ENCODE assay signal across 19 cellular contexts in genomic region chr2:9954136-9954535, GRCh38. TPM values are rescaled to one million over a fixed set of nuclear protein-coding genes. Genes with fewer than 3 reads are reported as not detected.
DNase-seq lines count a peak whose midpoint lies in the region; ATAC-seq and TF ChIP-seq lines count a peak whose summit lies in the region.
"Had no signal": no experiment of that assay in that cellular context is flagged by ENCODE, and none has a peak within 500 bp of the region (broad histone marks: within the 10 kb centered on the region; RNA-seq: fewer than 3 reads in every experiment).

No MANE protein-coding gene starts in this region.

- intact Hi-C loops in right lobe of liver (cut with DNase I), result no loop called here

- peaks cover 43% of the 10 kb centered on the region for H3K4me1 ChIP-seq in Loucy (ENCODE audit: insufficient read depth, low read length, poor library complexity, severe bottlenecking)
- H3K4me1 ChIP-seq in esophagus (ENCODE audit: control insufficient read depth in 2 of 2, insufficient read depth in 2 of 2, low read length in 1 of 2), result peaks cover 0 to 3% of the 10 kb centered on the region in 2 donors
- peaks cover 0 to 12% (median 3%) of the 10 kb centered on the region in 4 donors for H3K4me1 ChIP-seq in right lobe of liver
- peaks cover 10% of the 10 kb centered on the region for H3K4me1 ChIP-seq in smooth muscle cell (ENCODE audit: low read depth)
- H3K4me1 ChIP-seq: BE2C had no signal

- H2AFZ ChIP-seq in Loucy (ENCODE audit: low read length) (no peak overlapping the region), smooth muscle cell (ENCODE audit: low read depth) (no peak overlapping the region)

- no peak overlapping the region for H3K9ac ChIP-seq in Loucy (ENCODE audit: low read depth, low read length, poor library complexity, severe bottlenecking)
- peak overlapping the region; percentile 8 for H3K9ac ChIP-seq in smooth muscle cell (ENCODE audit: low read depth)

- WGBS in esophagus, 2 donors, result 60 to 92% methylated on average over 3 of the region's 3 CpGs
- 51% methylated on average over 3 of the region's 3 CpGs for WGBS in right lobe of liver (ENCODE audit: insufficient coverage, low coverage, low lambda C conversion rate, missing lambda C conversion rate)
- WGBS in smooth muscle cell (ENCODE audit: low lambda C conversion rate), result 74% methylated on average over 3 of the region's 3 CpGs

- ATAC-seq in right lobe of liver, result no peak
- no peak for ATAC-seq in GM18858 (IDR thresholded peaks at IDR 0.05; ENCODE audit: unreplicated experiment)

- H3K4me2 ChIP-seq in Loucy (ENCODE audit: low read depth, low read length, poor library complexity, severe bottlenecking) (peak overlapping the region; percentile 64), smooth muscle cell (peak overlapping the region; percentile 91)

- no peak overlapping the region for H3K4me3 ChIP-seq in Loucy (ENCODE audit: low read length, poor library complexity, severe bottlenecking)
- H3K4me3 ChIP-seq in esophagus (ENCODE audit: low read depth in 1 of 2, low read length in 2 of 2), result peak overlapping the region; percentile 42 to 75
- no peak overlapping the region for H3K4me3 ChIP-seq in right lobe of liver
- H3K4me3 ChIP-seq in smooth muscle cell, result peak overlapping the region; percentile 85
- H3K4me3 ChIP-seq in H7 (ENCODE audit: insufficient read depth, low read depth, low read length), result no peak overlapping the region
- no peak overlapping the region for H3K4me3 ChIP-seq in foreskin fibroblast (ENCODE audit: low read depth in 1 of 2, low read length in 2 of 2)
- H3K4me3 ChIP-seq: SK-N-MC had no signal

- TF ChIP-seq CTCF in Loucy (conservative IDR thresholded peaks at IDR 0.05; ENCODE audit: low read length) (no peak), right lobe of liver (IDR thresholded peaks at IDR 0.05) (no peak), smooth muscle cell (IDR thresholded peaks at IDR 0.05; ENCODE audit: borderline replicate concordance, insufficient read depth, poor library complexity, severe bottlenecking) (no peak), foreskin fibroblast (IDR thresholded peaks at IDR 0.05; ENCODE audit: low read depth, low read length) (no peak)

- H3F3A ChIP-seq in Loucy (ENCODE audit: low read depth) (no peaks in the 10 kb centered on the region; the same call in 1 of the 2 replicates), smooth muscle cell (ENCODE audit: low read depth) (no peaks in the 10 kb centered on the region)

- no peaks in the 10 kb centered on the region for H3K9me2 ChIP-seq in Loucy (replicated peaks; ENCODE audit: low read depth, low read length)

- H3K79me2 ChIP-seq in Loucy (ENCODE audit: insufficient read depth, low read length) (peaks cover 13% of the 10 kb centered on the region), smooth muscle cell (ENCODE audit: low read depth) (peaks cover 4% of the 10 kb centered on the region)

- H3K36me3 ChIP-seq in Loucy (ENCODE audit: insufficient read depth, low read length) (no peaks in the 10 kb centered on the region), esophagus (ENCODE audit: control insufficient read depth in 2 of 2, insufficient read depth in 2 of 2, low read length in 1 of 2) (peaks cover 0 to 2% of the 10 kb centered on the region in 2 donors), right lobe of liver (no peaks in the 10 kb centered on the region), smooth muscle cell (ENCODE audit: low read depth) (no peaks in the 10 kb centered on the region), H7 (replicated peaks; ENCODE audit: control insufficient read depth, insufficient read depth, low read length) (no peaks in the 10 kb centered on the region)
- H3K36me3 ChIP-seq: BE2C had no signal

- no peak for TF ChIP-seq POLR2A in right lobe of liver (IDR thresholded peaks at IDR 0.05)

- H3K27me3 ChIP-seq in Loucy (ENCODE audit: insufficient read depth, low read length, poor library complexity, severe bottlenecking), result no peaks in the 10 kb centered on the region
- H3K27me3 ChIP-seq in esophagus (ENCODE audit: control insufficient read depth in 1 of 2, insufficient read depth in 2 of 2, low read length in 2 of 2), result no peaks in the 10 kb centered on the region
- no peaks in the 10 kb centered on the region for H3K27me3 ChIP-seq in right lobe of liver
- peaks cover 21% of the 10 kb centered on the region for H3K27me3 ChIP-seq in smooth muscle cell (ENCODE audit: low read depth)
- H3K27me3 ChIP-seq in H7 (ENCODE audit: control insufficient read depth, insufficient read depth, low read length), result peaks cover 33% of the 10 kb centered on the region

- DNase-seq in right lobe of liver (no peak), smooth muscle cell (lab: John Stamatoyannopoulos, UW; ENCODE audit: unreplicated experiment) (no peak), H7 (no peak), foreskin fibroblast (no peak), SHP77 treated with DMSO at 0.1 percent for 48 hours (lab: John Stamatoyannopoulos, UW) (no peak)
- DNase-seq: BE2C; CD8-positive, alpha-beta memory T cell; GF-D8; KG1; NCI-H1436; NCI-H2081; NCI-H226; NCI-H526; NK-92 treated with Interleukin-12 subunit alpha and Interleukin-12 subunit beta, amount 100 ng/mL, for 24 hours had no signal

- H3K27ac ChIP-seq in esophagus (ENCODE audit: low read depth in 2 of 2, low read length in 1 of 2) (peak overlapping the region; percentile 33 to 63), right lobe of liver (peak overlapping the region; percentile 13 to 20 (median 19)), smooth muscle cell (ENCODE audit: low read depth) (no peak overlapping the region)
- H3K27ac ChIP-seq: HL-60, SK-N-MC had no signal

- no peaks in the 10 kb centered on the region for H3K9me3 ChIP-seq in Loucy (ENCODE audit: insufficient read depth, low read depth, low read length)
- no peaks in the 10 kb centered on the region for H3K9me3 ChIP-seq in esophagus (ENCODE audit: control insufficient read depth in 2 of 2, insufficient read depth in 1 of 2, low read depth in 1 of 2, low read length in 1 of 2)
- no peaks in the 10 kb centered on the region for H3K9me3 ChIP-seq in right lobe of liver
- no peaks in the 10 kb centered on the region for H3K9me3 ChIP-seq in smooth muscle cell (replicated peaks; ENCODE audit: low read depth)
- H3K9me3 ChIP-seq: BE2C had no signal

- H4K20me1 ChIP-seq in Loucy (ENCODE audit: insufficient read depth, low read length, poor library complexity, severe bottlenecking), result no peaks in the 10 kb centered on the region
- no peaks in the 10 kb centered on the region for H4K20me1 ChIP-seq in smooth muscle cell (ENCODE audit: low read depth)

RNA-seq across cellular contexts. Expression of gene GRHL1, which starts 2.6 kb away (rescaled TPM):
- 10 to 100 TPM; 61.8 to 94.7 TPM for polyA plus RNA-seq in esophagus
- total RNA-seq in right lobe of liver, result 10 to 100 TPM in 1 of 6 experiments, 1 to 10 TPM in 5; 3.5 to 11.2 (median 6.2) TPM
- total RNA-seq in smooth muscle cell, result 21.4 and 26.8 TPM in 2 replicates
- polyA plus RNA-seq in smooth muscle cell, result 2.0 and 7.9 TPM in 2 replicates
- 0.30 and 1.2 TPM in 2 replicates for total RNA-seq in H7 (2014; rRNA removed; shearing (Covaris generic))

Comparison
In these comparisons a context has a peak if more than half of its experiments do, and no peak if none do; other contexts are left out.
1. H3K4me3 ChIP-seq: peak in esophagus (2 of 2) and smooth muscle cell (single experiment); none in Loucy (single experiment), right lobe of liver (0 of 3), H7 (single experiment) and foreskin fibroblast (0 of 2).